In genomic region chr4:40992472-40993298, GRCh38 we compare ENCODE assay signal across 9 cellular contexts.
DNase-seq lines count a peak whose midpoint lies in the region; ATAC-seq and TF ChIP-seq lines count a peak whose summit lies in the region.
"Had no signal": no experiment of that assay in that cellular context is flagged by ENCODE, and none has a peak within 500 bp of the region (broad histone marks: within the 10 kb centered on the region; RNA-seq: fewer than 3 reads in every experiment).

No MANE protein-coding gene starts in this region.

- DNase-seq in CD1c-positive myeloid dendritic cell (ENCODE audit: extremely low spot score): peak; percentile 8
- peak; percentile 19 for DNase-seq in activated CD4-positive, alpha-beta memory T cell treated with anti-CD3 and anti-CD28 coated beads, Interleukin-2, amount 10 ng/mL, durations not matched to agents 7 days and 5 days
- DNase-seq in neural crest cell (ENCODE audit: low read depth, low spot score): no peak
- DNase-seq in anterior cingulate cortex (lab: John Stamatoyannopoulos, UW): no peak
- no peak for DNase-seq in NCI-H1417 (lab: John Stamatoyannopoulos, UW)
- no peak for DNase-seq in substantia nigra (lab: John Stamatoyannopoulos, UW)

- H3K36me3 Mint-ChIP-seq in activated CD4-positive, alpha-beta memory T cell treated with anti-CD3 and anti-CD28 coated beads, Interleukin-2, amount 10 ng/mL, durations not matched to agents 7 days and 5 days (ENCODE audit: low read depth): no peaks in the 10 kb centered on the region
- H3K36me3 Mint-ChIP-seq in neural crest cell (ENCODE audit: low read depth): no peaks in the 10 kb centered on the region

- CTCF ChIA-PET in activated CD4-positive, alpha-beta memory T cell treated with anti-CD3 and anti-CD28 coated beads, Interleukin-2, amount 10 ng/mL, durations not matched to agents 7 days and 5 days (lab: Charles Lee): interaction anchor here (1.0 kb wide), 1 partner anchor 16 kb away, joined by 7 read pairs; no protein-coding TSS in a partner anchor

- no peaks in the 10 kb centered on the region for H3K9me3 Mint-ChIP-seq in activated CD4-positive, alpha-beta memory T cell treated with anti-CD3 and anti-CD28 coated beads, Interleukin-2, amount 10 ng/mL, durations not matched to agents 7 days and 5 days
- H3K9me3 Mint-ChIP-seq in neural crest cell: peaks cover 10% of the 10 kb centered on the region

- POLR2A ChIA-PET in activated CD4-positive, alpha-beta memory T cell treated with anti-CD3 and anti-CD28 coated beads, Interleukin-2, amount 10 ng/mL, durations not matched to agents 7 days and 5 days (lab: Charles Lee): no interaction called here

- no peak overlapping the region for H3K27ac ChIP-seq in substantia nigra (ENCODE audit: low read depth, low read length, poor library complexity, severe bottlenecking)
- H3K27ac ChIP-seq: HL-60 had no signal

- no peak for TF ChIP-seq CTCF in neural crest cell (conservative IDR thresholded peaks at IDR 0.05)

- ATAC-seq in GM19397 (IDR thresholded peaks at IDR 0.05; ENCODE audit: unreplicated experiment) (peak; percentile 74), HG03378 (IDR thresholded peaks at IDR 0.05; ENCODE audit: unreplicated experiment) (peak; percentile 87)

- no peak overlapping the region for H3K27ac Mint-ChIP-seq in activated CD4-positive, alpha-beta memory T cell treated with anti-CD3 and anti-CD28 coated beads, Interleukin-2, amount 10 ng/mL, durations not matched to agents 7 days and 5 days
- H3K27ac Mint-ChIP-seq in neural crest cell (ENCODE audit: unreplicated experiment): peak overlapping the region; percentile 3

- peaks cover 2% of the 10 kb centered on the region for H3K4me1 Mint-ChIP-seq in activated CD4-positive, alpha-beta memory T cell treated with anti-CD3 and anti-CD28 coated beads, Interleukin-2, amount 10 ng/mL, durations not matched to agents 7 days and 5 days
- H3K4me1 Mint-ChIP-seq in neural crest cell: peaks cover 16% of the 10 kb centered on the region

- no peak overlapping the region for H3K4me3 Mint-ChIP-seq in activated CD4-positive, alpha-beta memory T cell treated with anti-CD3 and anti-CD28 coated beads, Interleukin-2, amount 10 ng/mL, durations not matched to agents 7 days and 5 days
- no peak overlapping the region for H3K4me3 Mint-ChIP-seq in neural crest cell

- H3K27me3 Mint-ChIP-seq in activated CD4-positive, alpha-beta memory T cell treated with anti-CD3 and anti-CD28 coated beads, Interleukin-2, amount 10 ng/mL, durations not matched to agents 7 days and 5 days: peaks cover 14% of the 10 kb centered on the region
- no peaks in the 10 kb centered on the region for H3K27me3 Mint-ChIP-seq in neural crest cell (ENCODE audit: low read depth)

Comparison
In these comparisons a context has a peak if more than half of its experiments do, and no peak if none do; other contexts are left out.
1. DNase-seq: peak in CD1c-positive myeloid dendritic cell (single experiment) and activated CD4-positive, alpha-beta memory T cell treated with anti-CD3 and anti-CD28 coated beads, Interleukin-2, amount 10 ng/mL, durations not matched to agents 7 days and 5 days (single experiment); none in neural crest cell (single experiment), anterior cingulate cortex (0 of 58), NCI-H1417 (0 of 3) and substantia nigra (0 of 49).